ENCODE assay signal across 16 cellular contexts in genomic region chr7:40234046-40234445, GRCh38.
DNase-seq lines count a peak whose midpoint lies in the region; ATAC-seq, FAIRE-seq and TF ChIP-seq lines count a peak whose summit lies in the region.
"Had no signal": no experiment of that assay in that cellular context is flagged by ENCODE, and none has a peak within 500 bp of the region (broad histone marks: within the 10 kb centered on the region; RNA-seq: fewer than 3 reads in every experiment).

No MANE protein-coding gene starts in this region.

- no peak for TF ChIP-seq CTCF in GM23338 (conservative IDR thresholded peaks at IDR 0.05; ENCODE audit: low read depth in 2 of 2)

- H3K4me1 ChIP-seq in GM23338 (ENCODE audit: insufficient read depth) (no peaks in the 10 kb centered on the region), small intestine (ENCODE audit: control insufficient read depth in 2 of 2, insufficient read depth in 1 of 2, low read depth in 1 of 2, low read length in 1 of 2) (no peaks in the 10 kb centered on the region)
- H3K4me1 ChIP-seq: A549, tibial nerve had no signal

- no peaks in the 10 kb centered on the region for H3K36me3 Mint-ChIP-seq in activated CD4-positive, alpha-beta T cell treated with anti-CD3 and anti-CD28 coated beads, Interleukin-2, amount 10 ng/mL, durations not matched to agents 7 days and 5 days (ENCODE audit: low read depth)
- H3K36me3 Mint-ChIP-seq in GM23338 (ENCODE audit: low read depth) (no peaks in the 10 kb centered on the region), T-cell (no peaks in the 10 kb centered on the region)
- H3K36me3 Mint-ChIP-seq: CD4-positive, alpha-beta memory T cell had no signal

- H3K4me3 ChIP-seq in GM23338 (no peak overlapping the region), small intestine (ENCODE audit: low read depth in 1 of 2, low read length in 2 of 2) (no peak overlapping the region)
- H3K4me3 ChIP-seq: A549, esophagus muscularis mucosa, tibial nerve had no signal

- no peaks in the 10 kb centered on the region for H4K20me1 ChIP-seq in GM23338 (replicated peaks; ENCODE audit: insufficient read depth)

- ATAC-seq in GM23338 (no peak), T-cell (replicated peaks in 1 of 4) (peak in 1 of 4 experiments; percentile 36), GM18870 (IDR thresholded peaks at IDR 0.05; ENCODE audit: unreplicated experiment) (no peak)
- ATAC-seq: A549 had no signal

- H3K4me2 ChIP-seq in GM23338 = no peak overlapping the region
- H3K4me2 ChIP-seq: A549 had no signal

- H3K4me3 Mint-ChIP-seq in activated CD4-positive, alpha-beta T cell treated with anti-CD3 and anti-CD28 coated beads, Interleukin-2, amount 10 ng/mL, durations not matched to agents 7 days and 5 days = no peak overlapping the region
- H3K4me3 Mint-ChIP-seq in GM23338 (no peak overlapping the region), T-cell (no peak overlapping the region)
- H3K4me3 Mint-ChIP-seq: CD4-positive, alpha-beta memory T cell; dendritic cell treated with granulocyte-macrophage colony-stimulating factor and Interleukin-4, amounts not matched to agents 40 ng/mL and 50 ng/mL, for 4 days had no signal

- H2AFZ ChIP-seq in GM23338 = no peak overlapping the region

- H3K27ac ChIP-seq in GM23338 (ENCODE audit: low read depth) (no peak overlapping the region), small intestine (ENCODE audit: low read depth in 1 of 2, low read length in 1 of 2) (peak overlapping the region in 1 of 2 donors; percentile 77)
- H3K27ac ChIP-seq: A549, esophagus muscularis mucosa, tibial nerve had no signal

- H3K9me2 ChIP-seq in GM23338 (ENCODE audit: insufficient read depth) = no peaks in the 10 kb centered on the region

- POLR2A ChIA-PET in activated CD4-positive, alpha-beta T cell treated with anti-CD3 and anti-CD28 coated beads, Interleukin-2, amount 10 ng/mL, durations not matched to agents 7 days and 5 days (lab: Charles Lee) = no interaction called here
- POLR2A ChIA-PET in T-cell (lab: Charles Lee) = no interaction called here

- peaks cover 12% of the 10 kb centered on the region for H3K4me1 Mint-ChIP-seq in activated CD4-positive, alpha-beta T cell treated with anti-CD3 and anti-CD28 coated beads, Interleukin-2, amount 10 ng/mL, durations not matched to agents 7 days and 5 days
- H3K4me1 Mint-ChIP-seq in GM23338 (peaks cover 4% of the 10 kb centered on the region; the same call in 2 of the 3 replicates), T-cell (peaks cover 5 to 7% (median 7%) of the 10 kb centered on the region in 3 donors)

- H3K9me3 ChIP-seq in small intestine (ENCODE audit: control insufficient read depth, low read depth) = no peaks in the 10 kb centered on the region
- H3K9me3 ChIP-seq: A549, esophagus muscularis mucosa, tibial nerve had no signal

- no peaks in the 10 kb centered on the region for H3K79me2 ChIP-seq in GM23338 (replicated peaks; ENCODE audit: insufficient read depth)

- no peaks in the 10 kb centered on the region for H3K27me3 Mint-ChIP-seq in activated CD4-positive, alpha-beta T cell treated with anti-CD3 and anti-CD28 coated beads, Interleukin-2, amount 10 ng/mL, durations not matched to agents 7 days and 5 days
- H3K27me3 Mint-ChIP-seq in GM23338 (ENCODE audit: insufficient read depth, low read depth, poor library complexity) (no peaks in the 10 kb centered on the region), T-cell (no peaks in the 10 kb centered on the region)
- H3K27me3 Mint-ChIP-seq: CD4-positive, alpha-beta memory T cell; dendritic cell treated with granulocyte-macrophage colony-stimulating factor and Interleukin-4, amounts not matched to agents 40 ng/mL and 50 ng/mL, for 4 days had no signal

- peak; percentile 20 for DNase-seq in activated CD4-positive, alpha-beta T cell treated with anti-CD3 and anti-CD28 coated beads, Interleukin-2, amount 10 ng/mL, durations not matched to agents 7 days and 5 days
- no peak for DNase-seq in activated CD4-positive, alpha-beta T cell treated with anti-CD3 and anti-CD28 coated beads, Interleukin-2, amount 50 U/mL, for 1 hour
- DNase-seq in GM23338 (ENCODE audit: low spot score) (peak; percentile 2), T-cell (no peak), small intestine (peak; percentile 69), nucleus accumbens (lab: John Stamatoyannopoulos, UW) (no peak)
- no peak for DNase-seq in stimulated activated CD4-positive, alpha-beta T cell treated with anti-CD3 and anti-CD28 coated beads, Interleukin-4, amount 100 ng/mL, for 24 hours
- DNase-seq: CD4-positive, alpha-beta memory T cell; NCI-H2081 treated with DMSO at 0.1 percent for 48 hours; NCI-H526 treated with DMSO at 0.1 percent for 48 hours had no signal

- H3K27me3 ChIP-seq in GM23338 (ENCODE audit: insufficient read depth) = peaks cover 5% of the 10 kb centered on the region; the same call in 1 of the 2 replicates
- no peaks in the 10 kb centered on the region for H3K27me3 ChIP-seq in small intestine (ENCODE audit: control insufficient read depth in 2 of 2, insufficient read depth in 2 of 2, low read length in 2 of 2)
- H3K27me3 ChIP-seq: esophagus muscularis mucosa, tibial nerve had no signal

- no peak overlapping the region for H3K27ac Mint-ChIP-seq in activated CD4-positive, alpha-beta T cell treated with anti-CD3 and anti-CD28 coated beads, Interleukin-2, amount 10 ng/mL, durations not matched to agents 7 days and 5 days
- H3K27ac Mint-ChIP-seq in GM23338 = no peak overlapping the region
- H3K27ac Mint-ChIP-seq in T-cell = peak overlapping the region; percentile 40 to 68
- H3K27ac Mint-ChIP-seq: CD4-positive, alpha-beta memory T cell; dendritic cell treated with granulocyte-macrophage colony-stimulating factor and Interleukin-4, amounts not matched to agents 40 ng/mL and 50 ng/mL, for 4 days had no signal

- no peak for FAIRE-seq in small intestine (lab: Jason Lieb, UNC)
- FAIRE-seq: A549, keratinocyte had no signal

- no peaks in the 10 kb centered on the region for H3K9me3 Mint-ChIP-seq in activated CD4-positive, alpha-beta T cell treated with anti-CD3 and anti-CD28 coated beads, Interleukin-2, amount 10 ng/mL, durations not matched to agents 7 days and 5 days
- H3K9me3 Mint-ChIP-seq in GM23338 (no peaks in the 10 kb centered on the region), T-cell (no peaks in the 10 kb centered on the region)
- H3K9me3 Mint-ChIP-seq: CD4-positive, alpha-beta memory T cell; dendritic cell treated with granulocyte-macrophage colony-stimulating factor and Interleukin-4, amounts not matched to agents 40 ng/mL and 50 ng/mL, for 4 days had no signal

- no peaks in the 10 kb centered on the region for H3F3A ChIP-seq in GM23338 (replicated peaks; ENCODE audit: low read depth)

- 17 to 45% (median 20%) methylated on average over 4 of the region's 4 CpGs for WGBS in small intestine, 3 donors

- no peaks in the 10 kb centered on the region for H3K36me3 ChIP-seq in GM23338 (ENCODE audit: insufficient read depth)
- H3K36me3 ChIP-seq in small intestine (ENCODE audit: control insufficient read depth in 2 of 2, insufficient read depth in 2 of 2, low read length in 2 of 2) = no peaks in the 10 kb centered on the region
- H3K36me3 ChIP-seq: esophagus muscularis mucosa, tibial nerve had no signal

- CTCF ChIA-PET in activated CD4-positive, alpha-beta T cell treated with anti-CD3 and anti-CD28 coated beads, Interleukin-2, amount 10 ng/mL, durations not matched to agents 7 days and 5 days (lab: Charles Lee) = no interaction called here
- CTCF ChIA-PET in T-cell (lab: Charles Lee) = no interaction called here

TF ChIP-seq in GM23338, 12 proteins besides CTCF, POLR2A, EP300 and RAD21 (continues in another document):
- TF ChIP-seq POLR2AphosphoS5 (IDR thresholded peaks at IDR 0.05; ENCODE audit: low read depth) (no peak), REST (IDR thresholded peaks at IDR 0.05; ENCODE audit: unreplicated experiment) (no peak), ETS1 (IDR thresholded peaks at IDR 0.05) (no peak)

Comparison
In these comparisons a context has a peak if more than half of its experiments do, and no peak if none do; other contexts are left out.
1. DNase-seq: peak in activated CD4-positive, alpha-beta T cell treated with anti-CD3 and anti-CD28 coated beads, Interleukin-2, amount 10 ng/mL, durations not matched to agents 7 days and 5 days (single experiment), GM23338 (single experiment) and small intestine (single experiment); none in activated CD4-positive, alpha-beta T cell treated with anti-CD3 and anti-CD28 coated beads, Interleukin-2, amount 50 U/mL, for 1 hour (single experiment), T-cell (0 of 34), stimulated activated CD4-positive, alpha-beta T cell treated with anti-CD3 and anti-CD28 coated beads, Interleukin-4, amount 100 ng/mL, for 24 hours (single experiment) and nucleus accumbens (0 of 56).
2. H3K27ac Mint-ChIP-seq: peak in T-cell (2 of 2); none in activated CD4-positive, alpha-beta T cell treated with anti-CD3 and anti-CD28 coated beads, Interleukin-2, amount 10 ng/mL, durations not matched to agents 7 days and 5 days (single experiment) and GM23338 (single experiment).